Comparison of ENCODE assay signal across 18 cellular contexts in the genomic region with DNA sequence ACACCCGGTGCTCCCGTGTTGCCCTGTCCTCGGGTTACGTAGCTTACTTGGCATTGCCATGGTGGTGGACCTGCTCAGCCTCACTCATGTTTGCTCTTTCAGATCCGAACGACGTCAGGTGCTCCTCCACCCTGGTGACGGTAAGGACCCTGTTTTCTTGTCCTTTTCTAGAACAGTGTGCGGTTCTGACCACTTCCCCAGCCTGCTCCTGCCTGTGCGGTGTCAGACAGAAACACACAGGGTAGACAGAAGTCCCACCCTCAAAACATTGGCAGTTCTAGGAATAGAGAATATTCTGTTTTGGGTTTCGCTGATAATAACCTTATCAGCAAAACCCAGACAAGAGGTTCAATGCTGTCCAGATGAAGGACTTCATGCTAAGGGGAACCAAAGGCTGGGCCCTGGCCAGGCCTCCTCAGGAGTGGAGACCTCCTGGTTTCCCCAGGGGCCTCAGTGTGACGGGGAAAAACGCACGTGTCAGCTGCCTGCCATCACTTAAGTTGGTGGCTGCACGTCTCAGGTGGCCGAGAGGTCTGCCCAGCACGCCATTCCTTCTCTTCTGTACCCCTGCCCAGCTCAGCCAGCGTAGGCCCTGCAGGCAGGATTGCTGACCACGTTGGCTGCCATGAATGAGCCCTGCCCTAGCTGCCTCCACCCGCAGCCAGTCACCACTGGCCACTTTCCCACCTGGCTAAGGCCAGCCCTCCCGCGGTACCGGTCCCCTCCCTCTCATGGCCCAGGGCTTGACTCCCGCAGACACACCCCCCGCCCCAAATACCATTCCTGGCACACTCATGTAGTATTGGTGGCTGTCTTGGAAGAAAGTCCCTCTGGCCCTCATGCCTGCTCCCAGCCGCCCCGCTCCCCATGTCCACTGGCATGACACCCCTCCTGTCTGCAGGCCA. TPM values are rescaled to one million over a fixed set of nuclear protein-coding genes. Genes with fewer than 3 reads are reported as not detected.
DNase-seq lines count a peak whose midpoint lies in the region; FAIRE-seq and TF ChIP-seq lines count a peak whose summit lies in the region.
"Had no signal": no experiment of that assay in that cellular context is flagged by ENCODE, and none has a peak within 500 bp of the region (broad histone marks: within the 10 kb centered on the region; RNA-seq: fewer than 3 reads in every experiment).

No MANE protein-coding gene starts in this region.

- H3K56ac ChIP-seq in H1 (replicated peaks; ENCODE audit: insufficient read length, low read depth, low read length): no peak overlapping the region

- H3K79me1 ChIP-seq in H1 (ENCODE audit: low read depth, low read length): no peaks in the 10 kb centered on the region

- peak overlapping the region; percentile 12; the same call in 1 of the 2 replicates for H4K8ac ChIP-seq in H1 (ENCODE audit: extremely low read depth, insufficient read depth, low read length)

- no peak overlapping the region for H3K23ac ChIP-seq in H1 (ENCODE audit: insufficient read length)

- peaks cover 2 to 14% (median 3%) of the 10 kb centered on the region in 4 experiments; a peak in 7 of 8 replicates for H3K36me3 ChIP-seq in H1 (ENCODE audit: control insufficient read depth in 2 of 4, insufficient read depth in 4 of 4, low read length in 3 of 4)
- peaks cover 0 to 51% (median 5%) of the 10 kb centered on the region in 4 donors for H3K36me3 ChIP-seq in sigmoid colon
- H3K36me3 ChIP-seq in stomach: peaks cover 46 to 79% (median 75%) of the 10 kb centered on the region in 4 donors
- no peaks in the 10 kb centered on the region for H3K36me3 ChIP-seq in WERI-Rb-1
- H3K36me3 ChIP-seq: MG63 had no signal

- 94% methylated on average over 26 of the region's 27 CpGs; no CpG with 5 or more reads in 1 of the 2 experiments for WGBS in H1 (ENCODE audit: extremely low coverage in 1 of 2, insufficient coverage in 1 of 2, insufficient read length in 1 of 2, insufficient replicate concordance in 2 of 2, low coverage in 1 of 2, low lambda C conversion rate in 2 of 2, missing lambda C conversion rate in 1 of 2), 2 experiments
- WGBS in sigmoid colon, 2 donors: 93% methylated on average over 27 of the region's 27 CpGs
- WGBS in stomach, 5 donors: 84 to 89% (median 85%) methylated on average over 22 to 27 of the region's 27 CpGs

- no peak overlapping the region for H3K18ac ChIP-seq in H1 (ENCODE audit: extremely low read depth, low read length)

- no peak overlapping the region for H4K91ac ChIP-seq in H1 (replicated peaks; ENCODE audit: insufficient read length, low read length)

- POLR2A ChIA-PET in H1 (lab: Charles Lee; ENCODE audit: partially characterized antibody): interaction anchor here (0.5 to 0.9 kb wide), 2 partner anchors 25 to 706 kb away, joined by 3 read pairs; no protein-coding TSS in a partner anchor

- TF ChIP-seq EP300 in H1 (IDR thresholded peaks at IDR 0.05; ENCODE audit: borderline replicate concordance in 1 of 2, low read depth in 2 of 2, low read length in 2 of 2): no peak
- no peak for TF ChIP-seq EP300 in sigmoid colon (IDR thresholded peaks at IDR 0.05)
- TF ChIP-seq EP300 in stomach (IDR thresholded peaks at IDR 0.05): no peak

- no peak overlapping the region for H2BK20ac ChIP-seq in H1 (ENCODE audit: low read length)

- H3K4me2 ChIP-seq in H1 (ENCODE audit: insufficient read depth in 1 of 2, low read depth in 2 of 2, low read length in 2 of 2): no peak overlapping the region

- H3K27me3 ChIP-seq in H1 (replicated peaks in 1 of 4; ENCODE audit: control insufficient read depth in 3 of 4, extremely low read depth in 1 of 4, insufficient read depth in 3 of 4, low read length in 3 of 4): no peaks in the 10 kb centered on the region
- no peaks in the 10 kb centered on the region for H3K27me3 ChIP-seq in sigmoid colon
- no peaks in the 10 kb centered on the region for H3K27me3 ChIP-seq in stomach
- no peaks in the 10 kb centered on the region for H3K27me3 ChIP-seq in WERI-Rb-1 (ENCODE audit: insufficient read depth, low read depth, severe bottlenecking)
- H3K27me3 ChIP-seq: MG63 had no signal

- no peak overlapping the region for H2BK15ac ChIP-seq in H1 (ENCODE audit: low read length)

- no peaks in the 10 kb centered on the region for H4K20me1 ChIP-seq in H1 (replicated peaks in 1 of 2; ENCODE audit: control insufficient read depth in 1 of 2, insufficient read depth in 2 of 2, low read length in 2 of 2)

- no peak overlapping the region for H3K4ac ChIP-seq in H1 (replicated peaks; ENCODE audit: insufficient read length, low read depth, low read length)

- TF ChIP-seq POLR2A in H1 (IDR thresholded peaks at IDR 0.05; ENCODE audit: control extremely low read depth in 1 of 2, low read depth in 2 of 2, low read length in 2 of 2): no peak
- TF ChIP-seq POLR2A in sigmoid colon (IDR thresholded peaks at IDR 0.05): no peak
- TF ChIP-seq POLR2A in stomach (IDR thresholded peaks at IDR 0.05): no peak

- H3K14ac ChIP-seq in H1 (ENCODE audit: insufficient read length): no peak overlapping the region

- intact Hi-C loops in sigmoid colon (cut with DNase I): no loop called here
- intact Hi-C loops in stomach (cut with DNase I; ENCODE audit: low total_unique reads): no loop called here

- DNase-seq in CMK (ENCODE audit: low read depth) (peak; percentile 97), OCI-M2 (lab: John Stamatoyannopoulos, UW; ENCODE audit: unreplicated experiment) (peak; percentile 97), H1 (ENCODE audit: low read depth in 1 of 2, low spot score in 2 of 2) (no peak), sigmoid colon (peak; percentile 56), stomach (no peak), cerebellar cortex (ENCODE audit: low spot score) (no peak), WERI-Rb-1 (no peak)
- DNase-seq: ACHN; CD4-positive, alpha-beta T cell; HFFc6; MG63; NCI-H1105 treated with DMSO at 0.1 percent for 48 hours; NCI-H187; NCI-H446 treated with DMSO at 0.1 percent for 48 hours; NCI-H774 had no signal

- no peak overlapping the region for H2AFZ ChIP-seq in H1 (ENCODE audit: low read length)

- no peaks in the 10 kb centered on the region for H3K23me2 ChIP-seq in H1 (ENCODE audit: low read depth, low read length)

- H3K4me3 ChIP-seq in H1 (ENCODE audit: extremely low read depth in 1 of 4, insufficient read depth in 2 of 4, low read depth in 3 of 4, low read length in 4 of 4) (no peak overlapping the region), sigmoid colon (no peak overlapping the region), stomach (no peak overlapping the region), WERI-Rb-1 (ENCODE audit: low read depth, low read length) (no peak overlapping the region)
- H3K4me3 ChIP-seq: MG63 had no signal

- no peak overlapping the region for H4K5ac ChIP-seq in H1 (ENCODE audit: insufficient read length, low read depth, low read length)

- H2BK12ac ChIP-seq in H1 (ENCODE audit: low read depth, low read length): no peak overlapping the region

- TF ChIP-seq RAD21 in H1 (IDR thresholded peaks at IDR 0.05 in 1 of 2, conservative IDR thresholded peaks at IDR 0.05 in 1 of 2; ENCODE audit: low read depth in 2 of 2, low read length in 2 of 2): no peak

- H2BK5ac ChIP-seq in H1 (ENCODE audit: low read depth, low read length): 0 out of 2 replicates have a peak overlapping the region, but pooled peaks have one; percentile 52

- CTCF ChIA-PET in H1 (lab: Charles Lee; ENCODE audit: partially characterized antibody): no interaction called here

- no peak overlapping the region for H2AK5ac ChIP-seq in H1 (ENCODE audit: low read depth, low read length)

- H3K4me1 ChIP-seq in H1 (replicated peaks in 1 of 4; ENCODE audit: control insufficient read depth in 3 of 4, insufficient read depth in 4 of 4, low read length in 3 of 4) (no peaks in the 10 kb centered on the region; a peak in 3 of 7 replicates), sigmoid colon (no peaks in the 10 kb centered on the region), stomach (peaks cover 0 to 8% (median 3%) of the 10 kb centered on the region in 4 donors)

- H3K9ac ChIP-seq in H1 (replicated peaks in 1 of 4; ENCODE audit: extremely low read depth in 1 of 4, low read depth in 3 of 4, low read length in 3 of 4): no peak overlapping the region

- FAIRE-seq in H1 (lab: Jason Lieb, UNC): no peak
- FAIRE-seq: RCC 7860 had no signal

- H2BK120ac ChIP-seq in H1 (replicated peaks; ENCODE audit: low read depth, low read length): no peak overlapping the region

- H3K9me3 ChIP-seq in H1 (ENCODE audit: insufficient read depth in 2 of 2, low read depth in 1 of 2, low read length in 1 of 2): no peaks in the 10 kb centered on the region
- no peaks in the 10 kb centered on the region for H3K9me3 ChIP-seq in sigmoid colon
- no peaks in the 10 kb centered on the region for H3K9me3 ChIP-seq in stomach
- H3K9me3 ChIP-seq in WERI-Rb-1 (ENCODE audit: severe bottlenecking): no peaks in the 10 kb centered on the region
- H3K9me3 ChIP-seq: MG63 had no signal

- no peaks in the 10 kb centered on the region for H3K79me2 ChIP-seq in H1 (ENCODE audit: control insufficient read depth in 1 of 2, insufficient read depth in 2 of 2, low read length in 2 of 2)

- H3K27ac ChIP-seq in H1 (ENCODE audit: low read depth, low read length) (no peak overlapping the region), sigmoid colon (no peak overlapping the region), stomach (no peak overlapping the region), WERI-Rb-1 (no peak overlapping the region)
- H3K27ac ChIP-seq: HL-60 had no signal

- TF ChIP-seq CTCF in H1 (IDR thresholded peaks at IDR 0.05; ENCODE audit: control extremely low read depth in 1 of 3, insufficient read depth in 1 of 3, low read depth in 1 of 3, low read length in 3 of 3): no peak
- no peak for TF ChIP-seq CTCF in sigmoid colon (IDR thresholded peaks at IDR 0.05)
- TF ChIP-seq CTCF in stomach (IDR thresholded peaks at IDR 0.05): no peak
- no peak for TF ChIP-seq CTCF in WERI-Rb-1 (IDR thresholded peaks at IDR 0.05; ENCODE audit: low read depth, low read length)

RNA-seq across cellular contexts. Expression of gene SLC37A1, which starts 33.6 kb away (rescaled TPM):
- total RNA-seq in H1 (2021; fragmentation: NEBNext Ultra II Directional; extraction: Animal tissue kit (Norgen Biotek cat#: 25700)): 23.7 and 30.9 TPM in 2 replicates
- polyA plus RNA-seq in H1 (2011; rRNA removed) (15.6 and 21.8 TPM in 2 replicates), sigmoid colon (10 to 100 TPM; 21.0 to 98.5 (median 31.2) TPM), stomach (10 to 100 TPM; 10.3 to 12.4 (median 11.3) TPM)
- polyA plus RNA-seq in H1 (2011; cell fraction: cytosol; rRNA removed): 17.7 TPM
- polyA plus RNA-seq in H1 (2011; cell fraction: nucleus; rRNA removed): 45.7 TPM
- polyA plus RNA-seq in H1 (2012, experiment 1 of 2): 18.7 to 35.5 TPM (median 31.5 TPM) in 4 replicates
- 20.3 TPM for polyA plus RNA-seq in H1 (2012, experiment 2 of 2)
- 29.6 TPM for polyA plus RNA-seq in H1 (2013, experiment 1 of 2)
- 31.0 TPM for polyA plus RNA-seq in H1 (2013, experiment 2 of 2)
- polyA minus RNA-seq in H1 (2011; rRNA and poly(A)+ RNA removed): 23.3 and 27.0 TPM in 2 replicates
- 21.7 TPM for polyA minus RNA-seq in H1 (2011; cell fraction: cytosol; rRNA and poly(A)+ RNA removed)
- 33.3 TPM for polyA minus RNA-seq in H1 (2011; cell fraction: nucleus; rRNA and poly(A)+ RNA removed)
- total RNA-seq in sigmoid colon (1 to 10 TPM; 2.3 to 7.8 (median 5.0) TPM), stomach (10 to 100 TPM in 4 of 5 donors, 1 to 10 TPM in 1; 9.8 to 72.9 (median 23.9) TPM)
- total RNA-seq: HFFc6 had no signal

RNA-seq across cellular contexts. Expression of gene RSPH1, which starts 51.2 kb away (rescaled TPM):
- 0.36 TPM in 1 of 2 replicates, not detected in the other for total RNA-seq in H1 (2021; fragmentation: NEBNext Ultra II Directional; extraction: Animal tissue kit (Norgen Biotek cat#: 25700))
- polyA plus RNA-seq in H1 (2011; rRNA removed): 0.08 and 0.24 TPM in 2 replicates
- polyA plus RNA-seq in H1 (2011; cell fraction: cytosol; rRNA removed): 0.39 TPM
- polyA plus RNA-seq in H1 (2011; cell fraction: nucleus; rRNA removed): 0.23 TPM
- polyA plus RNA-seq in H1 (2012, experiment 1 of 2): 0.37 to 0.63 TPM (median 0.46 TPM) in 4 replicates
- 0.33 TPM for polyA plus RNA-seq in H1 (2012, experiment 2 of 2)
- 0.34 TPM for polyA plus RNA-seq in H1 (2013, experiment 1 of 2)
- polyA plus RNA-seq in H1 (2013, experiment 2 of 2): 0.42 TPM
- 0.17 TPM in 1 of 2 replicates, not detected in the other for polyA minus RNA-seq in H1 (2011; rRNA and poly(A)+ RNA removed)
- polyA minus RNA-seq in H1 (2011; cell fraction: cytosol; rRNA and poly(A)+ RNA removed): not detected
- polyA minus RNA-seq in H1 (2011; cell fraction: nucleus; rRNA and poly(A)+ RNA removed): 0.30 TPM
- total RNA-seq in sigmoid colon: 1 to 10 TPM in 2 of 4 donors, not detected in 2; 1.2 TPM
- 10 to 100 TPM in 1 of 3 donors, 1 to 10 TPM in 2; 3.0 to 13.4 (median 8.8) TPM for polyA plus RNA-seq in sigmoid colon
- total RNA-seq in stomach: 1 to 10 TPM in 1 of 5 donors, under 1 TPM in 3, not detected in 1; 0.37 to 8.9 (median 0.58) TPM
- polyA plus RNA-seq in stomach: 1 to 10 TPM; 1.8 to 2.9 (median 2.8) TPM
- total RNA-seq: H4, HFFc6 had no signal

Comparison
In these comparisons a context has a peak if more than half of its experiments do, and no peak if none do; other contexts are left out.
1. DNase-seq: peak in CMK (single experiment), OCI-M2 (single experiment) and sigmoid colon (single experiment); none in H1 (0 of 2), stomach (single experiment), cerebellar cortex (single experiment) and WERI-Rb-1 (single experiment).